In the genomic region with DNA sequence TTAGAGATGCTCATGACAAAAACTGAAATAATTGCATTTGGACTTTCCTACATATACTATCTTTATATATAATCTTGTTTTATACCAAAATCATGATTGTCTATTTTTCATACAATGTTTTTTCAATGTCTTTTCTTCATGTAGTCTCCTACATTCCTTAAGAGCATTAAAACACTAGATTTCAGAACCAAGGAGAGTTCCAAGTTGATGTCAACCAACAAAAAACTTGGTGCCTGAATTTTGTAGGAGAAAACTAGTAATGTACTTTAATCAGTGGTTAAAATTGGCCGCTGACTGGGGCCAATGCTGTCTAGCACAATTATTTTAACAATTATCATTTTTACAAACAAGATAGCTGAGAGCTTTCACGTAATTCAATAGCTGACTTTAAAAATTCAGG, we compare ENCODE assay signal across 1 cellular context.
TF ChIP-seq lines count a peak whose summit lies in the region.

No MANE protein-coding gene starts in this region.

TF ChIP-seq in GM23338, 12 proteins besides CTCF, POLR2A, EP300 and RAD21:
- TF ChIP-seq, protein P1, sequence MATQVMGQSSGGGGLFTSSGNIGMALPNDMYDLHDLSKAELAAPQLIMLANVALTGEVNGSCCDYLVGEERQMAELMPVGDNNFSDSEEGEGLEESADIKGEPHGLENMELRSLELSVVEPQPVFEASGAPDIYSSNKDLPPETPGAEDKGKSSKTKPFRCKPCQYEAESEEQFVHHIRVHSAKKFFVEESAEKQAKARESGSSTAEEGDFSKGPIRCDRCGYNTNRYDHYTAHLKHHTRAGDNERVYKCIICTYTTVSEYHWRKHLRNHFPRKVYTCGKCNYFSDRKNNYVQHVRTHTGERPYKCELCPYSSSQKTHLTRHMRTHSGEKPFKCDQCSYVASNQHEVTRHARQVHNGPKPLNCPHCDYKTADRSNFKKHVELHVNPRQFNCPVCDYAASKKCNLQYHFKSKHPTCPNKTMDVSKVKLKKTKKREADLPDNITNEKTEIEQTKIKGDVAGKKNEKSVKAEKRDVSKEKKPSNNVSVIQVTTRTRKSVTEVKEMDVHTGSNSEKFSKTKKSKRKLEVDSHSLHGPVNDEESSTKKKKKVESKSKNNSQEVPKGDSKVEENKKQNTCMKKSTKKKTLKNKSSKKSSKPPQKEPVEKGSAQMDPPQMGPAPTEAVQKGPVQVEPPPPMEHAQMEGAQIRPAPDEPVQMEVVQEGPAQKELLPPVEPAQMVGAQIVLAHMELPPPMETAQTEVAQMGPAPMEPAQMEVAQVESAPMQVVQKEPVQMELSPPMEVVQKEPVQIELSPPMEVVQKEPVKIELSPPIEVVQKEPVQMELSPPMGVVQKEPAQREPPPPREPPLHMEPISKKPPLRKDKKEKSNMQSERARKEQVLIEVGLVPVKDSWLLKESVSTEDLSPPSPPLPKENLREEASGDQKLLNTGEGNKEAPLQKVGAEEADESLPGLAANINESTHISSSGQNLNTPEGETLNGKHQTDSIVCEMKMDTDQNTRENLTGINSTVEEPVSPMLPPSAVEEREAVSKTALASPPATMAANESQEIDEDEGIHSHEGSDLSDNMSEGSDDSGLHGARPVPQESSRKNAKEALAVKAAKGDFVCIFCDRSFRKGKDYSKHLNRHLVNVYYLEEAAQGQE (IDR thresholded peaks at IDR 0.05; ENCODE audit: unreplicated experiment) = peak; percentile 64
- no peak for TF ChIP-seq STAT1 (IDR thresholded peaks at IDR 0.05; ENCODE audit: unreplicated experiment)
